ENCODE assay signal across 1 cellular context in genomic region chr2:27152102-27152795, GRCh38.
TF ChIP-seq lines count a peak whose summit lies in the region.

No MANE protein-coding gene starts in this region.

TF ChIP-seq in liver, 16 proteins besides CTCF, POLR2A, EP300 and RAD21 (continued from another document):
- TF ChIP-seq, protein P1, sequence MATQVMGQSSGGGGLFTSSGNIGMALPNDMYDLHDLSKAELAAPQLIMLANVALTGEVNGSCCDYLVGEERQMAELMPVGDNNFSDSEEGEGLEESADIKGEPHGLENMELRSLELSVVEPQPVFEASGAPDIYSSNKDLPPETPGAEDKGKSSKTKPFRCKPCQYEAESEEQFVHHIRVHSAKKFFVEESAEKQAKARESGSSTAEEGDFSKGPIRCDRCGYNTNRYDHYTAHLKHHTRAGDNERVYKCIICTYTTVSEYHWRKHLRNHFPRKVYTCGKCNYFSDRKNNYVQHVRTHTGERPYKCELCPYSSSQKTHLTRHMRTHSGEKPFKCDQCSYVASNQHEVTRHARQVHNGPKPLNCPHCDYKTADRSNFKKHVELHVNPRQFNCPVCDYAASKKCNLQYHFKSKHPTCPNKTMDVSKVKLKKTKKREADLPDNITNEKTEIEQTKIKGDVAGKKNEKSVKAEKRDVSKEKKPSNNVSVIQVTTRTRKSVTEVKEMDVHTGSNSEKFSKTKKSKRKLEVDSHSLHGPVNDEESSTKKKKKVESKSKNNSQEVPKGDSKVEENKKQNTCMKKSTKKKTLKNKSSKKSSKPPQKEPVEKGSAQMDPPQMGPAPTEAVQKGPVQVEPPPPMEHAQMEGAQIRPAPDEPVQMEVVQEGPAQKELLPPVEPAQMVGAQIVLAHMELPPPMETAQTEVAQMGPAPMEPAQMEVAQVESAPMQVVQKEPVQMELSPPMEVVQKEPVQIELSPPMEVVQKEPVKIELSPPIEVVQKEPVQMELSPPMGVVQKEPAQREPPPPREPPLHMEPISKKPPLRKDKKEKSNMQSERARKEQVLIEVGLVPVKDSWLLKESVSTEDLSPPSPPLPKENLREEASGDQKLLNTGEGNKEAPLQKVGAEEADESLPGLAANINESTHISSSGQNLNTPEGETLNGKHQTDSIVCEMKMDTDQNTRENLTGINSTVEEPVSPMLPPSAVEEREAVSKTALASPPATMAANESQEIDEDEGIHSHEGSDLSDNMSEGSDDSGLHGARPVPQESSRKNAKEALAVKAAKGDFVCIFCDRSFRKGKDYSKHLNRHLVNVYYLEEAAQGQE (IDR thresholded peaks at IDR 0.05), result peak; percentile 21
- TF ChIP-seq RXRA (IDR thresholded peaks at IDR 0.05), result peak; percentile 12 to 17
